ENCODE assay signal across 8 cellular contexts in the genomic region with DNA sequence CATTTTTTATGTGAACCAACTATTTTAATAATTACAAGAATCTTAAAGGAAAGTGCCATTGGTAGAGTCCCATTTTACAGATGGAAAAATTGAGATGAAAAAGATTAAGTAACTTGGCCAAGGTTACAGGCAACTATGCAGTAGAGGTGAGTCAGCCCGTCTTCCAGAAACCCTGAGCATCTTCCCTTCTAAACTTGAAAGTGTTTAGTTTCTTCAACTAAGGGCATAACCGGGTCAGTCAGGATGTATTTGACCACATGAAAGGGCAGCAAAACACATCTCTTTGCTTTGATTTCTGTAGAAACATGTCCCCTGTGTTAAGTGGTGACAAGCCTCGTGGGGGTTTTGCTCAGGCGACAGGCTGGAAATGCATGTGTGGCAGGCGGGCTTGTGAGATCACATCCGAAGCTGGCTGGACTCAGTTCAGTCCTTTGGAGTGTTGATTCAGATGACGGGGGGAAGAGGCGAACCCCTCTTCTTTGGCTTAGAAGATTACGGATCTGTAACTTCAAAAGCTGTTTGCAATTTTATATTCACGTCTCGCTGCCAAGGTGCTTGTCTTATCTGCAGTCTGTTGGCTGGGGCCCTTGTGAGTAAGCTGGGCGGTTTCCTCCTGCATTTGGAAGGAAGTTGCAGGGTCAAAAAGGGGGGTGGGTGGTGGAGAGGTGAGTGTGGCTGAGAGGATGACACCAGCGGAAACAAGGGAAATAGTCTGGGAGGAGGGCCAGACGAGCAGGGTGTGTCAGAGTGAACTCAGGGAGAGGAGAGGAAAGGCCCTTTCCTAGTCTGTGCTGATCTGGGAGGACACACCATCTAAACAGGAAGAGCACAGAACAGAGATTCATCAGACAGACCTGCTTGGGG.
A peak's percentile ranks its signal among the peaks of the same experiment; 100 is the strongest.
DNase-seq lines count a peak whose midpoint lies in the region; ATAC-seq and TF ChIP-seq lines count a peak whose summit lies in the region.

No MANE protein-coding gene starts in this region.

- no peak overlapping the region for H3K4me3 ChIP-seq in fibroblast of lung (replicated peaks in 1 of 4; ENCODE audit: control extremely low read depth in 1 of 4, insufficient read depth in 1 of 4, low read depth in 3 of 4, low read length in 4 of 4)
- H3K4me3 ChIP-seq in skeletal muscle satellite cell (ENCODE audit: low read length) = no peak overlapping the region

- peak overlapping the region; percentile 38 for H3K4me2 ChIP-seq in fibroblast of lung (ENCODE audit: extremely low read depth, insufficient read depth, low read length)
- H3K4me2 ChIP-seq in skeletal muscle satellite cell (ENCODE audit: low read length) = peak overlapping the region; percentile 9

- TF ChIP-seq CTCF in fibroblast of lung (conservative IDR thresholded peaks at IDR 0.05 in 1 of 2, IDR thresholded peaks at IDR 0.05 in 1 of 2; ENCODE audit: low read depth in 1 of 2, low read length in 2 of 2) = no peak

- peaks cover 13% of the 10 kb centered on the region for H3K4me1 ChIP-seq in fibroblast of lung (ENCODE audit: control insufficient read depth, extremely low read depth, insufficient read depth, low read length)
- peaks cover 15% of the 10 kb centered on the region for H3K4me1 ChIP-seq in skeletal muscle satellite cell (ENCODE audit: control insufficient read depth, insufficient read depth, low read length)

- H3K27me3 ChIP-seq in fibroblast of lung (ENCODE audit: control insufficient read depth, insufficient read depth, low read length) (no peaks in the 10 kb centered on the region), skeletal muscle satellite cell (ENCODE audit: control insufficient read depth, insufficient read depth, low read length) (no peaks in the 10 kb centered on the region)

- H3K36me3 ChIP-seq in fibroblast of lung (ENCODE audit: control insufficient read depth, insufficient read depth, low read length) = no peaks in the 10 kb centered on the region
- no peaks in the 10 kb centered on the region for H3K36me3 ChIP-seq in skeletal muscle satellite cell (ENCODE audit: insufficient read depth, low read length)

- H2AFZ ChIP-seq in fibroblast of lung (ENCODE audit: low read length) = peak overlapping the region; percentile 60

- no peaks in the 10 kb centered on the region for H4K20me1 ChIP-seq in fibroblast of lung (ENCODE audit: control insufficient read depth, extremely low read depth, insufficient read depth, low read length)

- H3K9ac ChIP-seq in fibroblast of lung (ENCODE audit: insufficient read depth, low read length) (no peak overlapping the region), skeletal muscle satellite cell (ENCODE audit: low read depth, low read length) (no peak overlapping the region)

- ATAC-seq in HG02970 (IDR thresholded peaks at IDR 0.05; ENCODE audit: low FRiP score, unreplicated experiment) = no peak

- DNase-seq in NCI-H2029 (lab: John Stamatoyannopoulos, UW) = peak; percentile 36
- DNase-seq in NCI-H2029 treated with DMSO at 0.1 percent for 48 hours (lab: John Stamatoyannopoulos, UW) = no peak
- DNase-seq in NCI-H69 (lab: John Stamatoyannopoulos, UW) = peak; percentile 13
- peak; percentile 61 for DNase-seq in activated T-cell treated with anti-CD3 and anti-CD28 coated beads for 24 hours (ENCODE audit: low read depth)
- DNase-seq in fibroblast of lung (ENCODE audit: low read depth in 2 of 2) = peak; percentile 92 to 100
- DNase-seq in NCI-H1048 (lab: John Stamatoyannopoulos, UW) = no peak

- H3K79me2 ChIP-seq in fibroblast of lung (ENCODE audit: control insufficient read depth, insufficient read depth, low read length) = no peaks in the 10 kb centered on the region

- H3K27ac ChIP-seq in fibroblast of lung (ENCODE audit: insufficient read depth, low read length) = peak overlapping the region; percentile 74

- H3K9me3 ChIP-seq in fibroblast of lung (ENCODE audit: control insufficient read depth, insufficient read depth, low read depth, low read length) (no peaks in the 10 kb centered on the region), skeletal muscle satellite cell (replicated peaks; ENCODE audit: low read length) (no peaks in the 10 kb centered on the region)

Comparison
In these comparisons a context has a peak if more than half of its experiments do, and no peak if none do; other contexts are left out.
1. DNase-seq: peak in NCI-H2029 (single experiment), NCI-H69 (single experiment), activated T-cell treated with anti-CD3 and anti-CD28 coated beads for 24 hours (single experiment) and fibroblast of lung (2 of 2); none in NCI-H2029 treated with DMSO at 0.1 percent for 48 hours (single experiment) and NCI-H1048 (single experiment).